15 cellular contexts compared by ENCODE assay signal in the genomic region with DNA sequence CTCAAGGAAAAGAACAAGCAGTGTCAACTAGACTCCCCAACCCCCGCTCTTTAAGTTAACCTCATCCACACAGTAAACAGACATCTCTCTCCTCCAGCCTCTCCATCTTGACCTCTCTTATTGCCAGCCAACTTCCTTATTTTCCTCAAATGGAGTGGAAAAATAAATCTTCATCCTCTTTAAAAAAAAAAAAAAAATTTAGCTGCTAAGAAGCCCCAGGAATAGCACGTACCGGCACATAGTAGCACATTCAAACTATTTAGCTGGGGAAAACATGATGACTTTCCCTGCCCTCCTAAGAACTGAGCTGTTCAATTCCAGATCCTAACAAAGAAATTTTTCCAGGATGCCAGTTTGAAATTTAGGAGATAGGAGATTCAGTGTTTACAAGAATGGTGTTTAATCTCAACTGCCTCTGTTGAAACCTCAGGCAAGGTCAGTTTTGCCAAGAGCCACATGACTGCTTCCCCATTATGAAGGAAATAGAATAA.
A peak's percentile ranks its signal among the peaks of the same experiment; 100 is the strongest.
DNase-seq lines count a peak whose midpoint lies in the region; ATAC-seq and TF ChIP-seq lines count a peak whose summit lies in the region.
"Had no signal": no experiment of that assay in that cellular context is flagged by ENCODE, and none has a peak within 500 bp of the region (broad histone marks: within the 10 kb centered on the region; RNA-seq: fewer than 3 reads in every experiment).

No MANE protein-coding gene starts in this region.

- peaks cover 33% of the 10 kb centered on the region for H3K79me2 ChIP-seq in PC-3 (ENCODE audit: low read length)

- DNase-seq in NCI-H82 (lab: John Stamatoyannopoulos, UW) (peak; percentile 30), NCI-H82 treated with DMSO at 0.1 percent for 48 hours (lab: John Stamatoyannopoulos, UW; ENCODE audit: unreplicated experiment) (no peak), brain microvascular endothelial cell (no peak), lower lobe of right lung (no peak), thoracic aorta (ENCODE audit: low spot score) (no peak), PC-3 (no peak), KG1 (lab: John Stamatoyannopoulos, UW) (no peak), GM19240 (ENCODE audit: insufficient read length, low spot score) (no peak)
- DNase-seq: activated T-cell treated with anti-CD3 and anti-CD28 coated beads, Interleukin-2, amount 50 U/mL, for 72 hours; central memory CD4-positive, alpha-beta T cell; DND-41; foreskin melanocyte; NCI-H2081; Peyer's patch; retina had no signal

- peak overlapping the region; percentile 12 for H3K27ac ChIP-seq in brain microvascular endothelial cell
- H3K27ac ChIP-seq in lower lobe of right lung, result peak overlapping the region; percentile 44
- H3K27ac ChIP-seq in thoracic aorta, result peak overlapping the region; percentile 76 to 81
- H3K27ac ChIP-seq in PC-3 (ENCODE audit: low read length), result no peak overlapping the region

- H3F3A ChIP-seq in PC-3 (ENCODE audit: low read length, unreplicated experiment), result no peaks in the 10 kb centered on the region

- H3K27me3 ChIP-seq in brain microvascular endothelial cell (replicated peaks), result no peaks in the 10 kb centered on the region
- no peaks in the 10 kb centered on the region for H3K27me3 ChIP-seq in lower lobe of right lung (ENCODE audit: low read depth)
- no peaks in the 10 kb centered on the region for H3K27me3 ChIP-seq in thoracic aorta (replicated peaks; ENCODE audit: insufficient read depth)
- H3K27me3 ChIP-seq in PC-3 (ENCODE audit: low read length), result no peaks in the 10 kb centered on the region
- H3K27me3 ChIP-seq: Peyer's patch had no signal

- no peak overlapping the region for H3K4me3 ChIP-seq in brain microvascular endothelial cell (ENCODE audit: low read depth, low read length)
- no peak overlapping the region for H3K4me3 ChIP-seq in lower lobe of right lung
- peak overlapping the region; percentile 37 for H3K4me3 ChIP-seq in thoracic aorta
- H3K4me3 ChIP-seq in PC-3 (ENCODE audit: low read length), result no peak overlapping the region
- H3K4me3 ChIP-seq: Peyer's patch had no signal

- H4K20me1 ChIP-seq in PC-3 (ENCODE audit: low read length), result no peaks in the 10 kb centered on the region

- POLR2A ChIA-PET in PC-3 (lab: Charles Lee; ENCODE audit: unreplicated experiment), result interaction anchor here (0.7 kb wide), 1 partner anchor 21 kb away, joined by 3 read pairs; no protein-coding TSS in a partner anchor

- no peaks in the 10 kb centered on the region for H3K9me2 ChIP-seq in PC-3 (replicated peaks; ENCODE audit: low read length)

- H3K4me1 ChIP-seq in lower lobe of right lung (peaks cover 61% of the 10 kb centered on the region), thoracic aorta (ENCODE audit: control insufficient read depth in 1 of 2, low read depth in 2 of 2) (peaks cover 53 to 81% of the 10 kb centered on the region in 2 donors), PC-3 (ENCODE audit: insufficient read depth, low read length) (peaks cover 34% of the 10 kb centered on the region)

- no peak overlapping the region for H3K9ac ChIP-seq in PC-3 (ENCODE audit: low read length)

- no peak overlapping the region for H3K4me2 ChIP-seq in PC-3 (ENCODE audit: low read length)

- CTCF ChIA-PET in PC-3 (lab: Charles Lee), result interaction anchor here (0.5 kb wide), 1 partner anchor 68 kb away, joined by 3 read pairs; no protein-coding TSS in a partner anchor

- intact Hi-C loops in lower lobe of right lung (cut with DNase I) (no loop called here), PC-3 (cut with micrococcal nuclease) (no loop called here)

- H3K9me3 ChIP-seq in lower lobe of right lung (no peaks in the 10 kb centered on the region), thoracic aorta (no peaks in the 10 kb centered on the region), PC-3 (ENCODE audit: low read length) (no peaks in the 10 kb centered on the region)
- H3K9me3 ChIP-seq: Peyer's patch had no signal

- peak; percentile 59 to 72 for ATAC-seq in lower lobe of right lung
- no peak for ATAC-seq in thoracic aorta (ENCODE audit: insufficient number of reproducible peaks, low FRiP score, low read depth)
- no peak for ATAC-seq in PC-3
- ATAC-seq: activated T-cell treated with anti-CD3 and anti-CD28 coated beads, Interleukin-2, amount 50 U/mL, for 72 hours had no signal

- H3K36me3 ChIP-seq in brain microvascular endothelial cell (replicated peaks) (no peaks in the 10 kb centered on the region), lower lobe of right lung (no peaks in the 10 kb centered on the region), thoracic aorta (no peaks in the 10 kb centered on the region), PC-3 (ENCODE audit: low read depth, low read length) (no peaks in the 10 kb centered on the region)
- H3K36me3 ChIP-seq: Peyer's patch had no signal

- in situ Hi-C loops in brain microvascular endothelial cell (cut with HindIII; ENCODE audit: low pct_ligation_motif_present, low sequenced_read_pairs), result no loop called here

- TF ChIP-seq CTCF in brain microvascular endothelial cell (IDR thresholded peaks at IDR 0.05; ENCODE audit: low read depth, low read length, missing control alignments), result no peak
- TF ChIP-seq CTCF in lower lobe of right lung (IDR thresholded peaks at IDR 0.05), result no peak
- no peak for TF ChIP-seq CTCF in thoracic aorta (IDR thresholded peaks at IDR 0.05)
- TF ChIP-seq CTCF in PC-3 (conservative IDR thresholded peaks at IDR 0.05; ENCODE audit: low read depth, low read length), result no peak

- no peak overlapping the region for H2AFZ ChIP-seq in PC-3 (ENCODE audit: low read length)

- no TSS peak for BruUV-seq in PC-3 (replicated peaks; lab: Mats Ljungman, UMichigan)

Comparison
In these comparisons a context has a peak if more than half of its experiments do, and no peak if none do; other contexts are left out.
1. ATAC-seq: peak in lower lobe of right lung (2 of 2); none in thoracic aorta (single experiment) and PC-3 (single experiment).